ENCODE assay signal across 3 cellular contexts in genomic region chr1:48175116-48175515, GRCh38.
A peak's percentile ranks its signal among the peaks of the same experiment; 100 is the strongest.
TF ChIP-seq lines count a peak whose summit lies in the region.

No MANE protein-coding gene starts in this region.

TF ChIP-seq in HepG2, 621 proteins besides CTCF, POLR2A, EP300 and RAD21:
- TF ChIP-seq MAFF (IDR thresholded peaks at IDR 0.05; ENCODE audit: low read depth, low read length) = peak; percentile 63
- peak; percentile 51 to 80 for TF ChIP-seq MAFK (conservative IDR thresholded peaks at IDR 0.05 in 1 of 2, IDR thresholded peaks at IDR 0.05 in 1 of 2; ENCODE audit: low read length in 2 of 2)
- TF ChIP-seq BCLAF1 (IDR thresholded peaks at IDR 0.05) = no peak

TF ChIP-seq in IMR-90, 13 proteins besides CTCF, POLR2A, EP300 and RAD21:
- TF ChIP-seq MXI1 (IDR thresholded peaks at IDR 0.05; ENCODE audit: borderline replicate concordance, low read depth, low read length) = no peak
- TF ChIP-seq MAFK (IDR thresholded peaks at IDR 0.05; ENCODE audit: low read depth, low read length) = peak; percentile 69

TF ChIP-seq in K562, 482 proteins besides CTCF, POLR2A, EP300 and RAD21:
- TF ChIP-seq MAFK (IDR thresholded peaks at IDR 0.05; ENCODE audit: low read length) = peak; percentile 49
- no peak for TF ChIP-seq HIVEP1 (CRISPR knock-in tag; IDR thresholded peaks at IDR 0.05)
- no peak for TF ChIP-seq HDAC2 (IDR thresholded peaks at IDR 0.05)
- TF ChIP-seq MAFF (IDR thresholded peaks at IDR 0.05; ENCODE audit: low read length) = peak; percentile 47
- TF ChIP-seq C11orf30 (IDR thresholded peaks at IDR 0.05; ENCODE audit: low read depth) = peak; percentile 66
- TF ChIP-seq, protein P1, sequence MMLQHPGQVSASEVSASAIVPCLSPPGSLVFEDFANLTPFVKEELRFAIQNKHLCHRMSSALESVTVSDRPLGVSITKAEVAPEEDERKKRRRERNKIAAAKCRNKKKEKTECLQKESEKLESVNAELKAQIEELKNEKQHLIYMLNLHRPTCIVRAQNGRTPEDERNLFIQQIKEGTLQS (IDR thresholded peaks at IDR 0.05) = no peak
- TF ChIP-seq, protein P1 (CRISPR knock-in tag; conservative IDR thresholded peaks at IDR 0.05) = no peak
- TF ChIP-seq U2AF2 (optimal IDR thresholded peaks at IDR 0.05; ENCODE audit: low read depth, low read length) = no peak
- TF ChIP-seq ZNF316 (IDR thresholded peaks at IDR 0.05) = peak; percentile 83
- peak; percentile 60 for TF ChIP-seq MAFG (tag; conservative IDR thresholded peaks at IDR 0.05)
- no peak for TF ChIP-seq ARID2 (IDR thresholded peaks at IDR 0.05)
- no peak for TF ChIP-seq FOXJ3 (CRISPR knock-in tag; IDR thresholded peaks at IDR 0.05)
TF ChIP-seq in K562: peak in this region for 5.
